Comparison of ENCODE assay signal across 13 cellular contexts in the genomic region with DNA sequence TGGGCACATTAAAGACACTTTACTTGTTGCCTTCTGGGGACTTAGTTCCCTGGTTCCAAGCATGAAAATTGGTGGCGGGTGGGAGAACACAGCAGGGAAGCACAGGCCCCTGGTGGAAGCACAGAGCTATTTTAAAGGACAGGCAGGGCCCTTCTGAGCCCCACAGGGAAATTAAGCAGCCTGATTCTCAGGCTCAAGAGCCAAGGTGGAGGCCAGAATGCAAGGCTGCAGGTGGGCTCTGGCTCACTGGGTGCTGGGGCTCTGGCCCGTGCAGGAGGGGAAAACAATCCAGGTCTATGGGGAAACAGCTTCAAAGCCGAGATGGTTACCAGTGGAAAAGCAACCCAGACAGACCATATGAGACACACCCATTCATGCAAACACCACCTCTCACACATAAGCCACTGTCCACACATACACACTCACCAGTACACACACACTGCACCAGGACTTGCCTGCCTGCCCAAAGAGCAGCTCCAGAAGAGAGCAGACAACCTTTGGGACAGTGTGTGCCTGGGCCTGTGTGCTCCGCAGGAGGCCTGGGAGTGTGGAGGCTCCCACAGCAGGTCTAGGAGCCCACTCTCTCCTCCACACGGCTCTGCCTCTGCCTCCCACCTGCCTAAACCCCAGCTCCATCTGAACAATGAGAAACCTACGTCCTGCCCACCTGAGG. TPM values are rescaled to one million over a fixed set of nuclear protein-coding genes. Genes with fewer than 3 reads are reported as not detected.
DNase-seq lines count a peak whose midpoint lies in the region; ATAC-seq, FAIRE-seq and TF ChIP-seq lines count a peak whose summit lies in the region.
"Had no signal": no experiment of that assay in that cellular context is flagged by ENCODE, and none has a peak within 500 bp of the region (broad histone marks: within the 10 kb centered on the region; RNA-seq: fewer than 3 reads in every experiment).

No MANE protein-coding gene starts in this region.

- H3K27me3 ChIP-seq in GM12878 (replicated peaks in 1 of 2; ENCODE audit: control insufficient read depth in 2 of 2, insufficient read depth in 2 of 2, low read length in 1 of 2): no peaks in the 10 kb centered on the region
- peaks cover 0 to 27% (median 0%) of the 10 kb centered on the region in 3 experiments for H3K27me3 ChIP-seq in neuronal stem cell (ENCODE audit: control insufficient read depth in 3 of 3, insufficient read depth in 3 of 3, low read depth in 1 of 3, low read length in 3 of 3)

- no peaks in the 10 kb centered on the region for H3K79me1 ChIP-seq in neuronal stem cell (ENCODE audit: low read depth, low read length)

- peak overlapping the region; percentile 5 for H2AK5ac ChIP-seq in neuronal stem cell (ENCODE audit: low read depth, low read length)

- CTCF ChIA-PET in GM12878 (lab: Yijun Ruan, JAX): interaction anchor here (0.6 to 4.6 kb wide), 20 partner anchors 9 to 531 kb away, joined by 3 to 87 read pairs (median 7); no protein-coding TSS in a partner anchor

- peak overlapping the region; percentile 23 for H3K23ac ChIP-seq in neuronal stem cell (ENCODE audit: low read depth, low read length, poor library complexity)

- WGBS in GM12878 (ENCODE audit: insufficient coverage, insufficient replicate concordance, low lambda C conversion rate, missing lambda C conversion rate): 3% methylated on average over 6 of the region's 6 CpGs
- WGBS in neuronal stem cell (ENCODE audit: extremely low coverage in 2 of 2, insufficient read length in 2 of 2, insufficient replicate concordance in 1 of 2), 2 donors: no CpG with 5 or more reads among the region's 6 CpGs

- in situ Hi-C loops in GM18951 (cut with MboI; ENCODE audit: low sequenced_read_pairs, unreplicated experiment): no loop called here
- in situ Hi-C loops in GM12878 (cut with MboI): no loop called here

- H3K9me3 ChIP-seq in GM12878 (replicated peaks; ENCODE audit: control insufficient read depth, insufficient read depth, low read length): no peaks in the 10 kb centered on the region
- H3K9me3 ChIP-seq in neuronal stem cell (replicated peaks in 1 of 2; ENCODE audit: control insufficient read depth in 2 of 2, insufficient read depth in 1 of 2, low read depth in 1 of 2, low read length in 2 of 2): no peaks in the 10 kb centered on the region
- H3K9me3 ChIP-seq in T-helper 17 cell (ENCODE audit: control insufficient read depth, low read length, poor library complexity, severe bottlenecking): no peaks in the 10 kb centered on the region

- H3K4ac ChIP-seq in neuronal stem cell (ENCODE audit: low read length): no peak overlapping the region

- no peak for TF ChIP-seq EP300 in GM12878 (IDR thresholded peaks at IDR 0.05; ENCODE audit: borderline replicate concordance in 1 of 2, control insufficient read depth in 1 of 2, low read depth in 2 of 2, low read length in 2 of 2)

- H3K14ac ChIP-seq in neuronal stem cell (ENCODE audit: low read length): no peak overlapping the region

- peak overlapping the region; percentile 15 for H3K18ac ChIP-seq in neuronal stem cell (ENCODE audit: low read length)

- H3K4me2 ChIP-seq in GM12878 (ENCODE audit: control insufficient read depth, insufficient read depth) (peak overlapping the region; percentile 99), neuronal stem cell (ENCODE audit: insufficient read depth, low read length, poor library complexity, severe bottlenecking) (no peak overlapping the region)

- H3K4me1 ChIP-seq in GM12878 (ENCODE audit: control insufficient read depth, insufficient read depth, low read length): peaks cover 62% of the 10 kb centered on the region
- peaks cover 4 to 8% of the 10 kb centered on the region in 2 donors for H3K4me1 ChIP-seq in neuronal stem cell (ENCODE audit: control insufficient read depth in 2 of 2, insufficient read depth in 1 of 2, low read depth in 1 of 2, low read length in 2 of 2)

- BruUV-seq in GM12878 (replicated peaks; lab: Mats Ljungman, UMichigan): no TSS peak

- RAD21 ChIA-PET in GM12878 (lab: Charles Lee; ENCODE audit: unreplicated experiment): interaction anchor here (0.6 to 6.3 kb wide), 11 partner anchors 11 to 371 kb away, joined by 3 to 185 read pairs (median 7); partner anchors contain the start of gene TFEB

- H3K9me3 Mint-ChIP-seq in CD14-positive monocyte: no peaks in the 10 kb centered on the region

- intact Hi-C loops in CD14-positive monocyte (cut with micrococcal nuclease) (loop anchor here (5.0 to 10.0 kb wide), 3 partner anchors 33 to 73 kb away; partner anchors contain the start of genes FRS3 (in 2 of the 2) and TFEB (in 1 of the 2)), GM12878 (cut with micrococcal nuclease; ENCODE audit: unreplicated experiment) (loop anchor here (5.0 to 10.0 kb wide), 2 partner anchors 73 to 340 kb away; partner anchors contain the start of gene FRS3)

- peak overlapping the region; percentile 99 for H3K9ac ChIP-seq in GM12878 (ENCODE audit: control insufficient read depth, insufficient read depth, low read length)
- no peak overlapping the region for H3K9ac ChIP-seq in neuronal stem cell (ENCODE audit: low read depth, low read length, poor library complexity)

- H2BK5ac ChIP-seq in neuronal stem cell (ENCODE audit: low read length): no peak overlapping the region

- no peak overlapping the region for H4K8ac ChIP-seq in neuronal stem cell (ENCODE audit: low read depth, low read length)

- POLR2A ChIA-PET in GM12878 (lab: Charles Lee): interaction anchor here (0.5 to 6.1 kb wide), 7 partner anchors 9 to 371 kb away, joined by 3 to 210 read pairs (median 4); partner anchors contain the start of gene TFEB

- H2AFZ ChIP-seq in GM12878 (ENCODE audit: control insufficient read depth, low read depth, low read length): no peak overlapping the region
- no peak overlapping the region for H2AFZ ChIP-seq in neuronal stem cell (ENCODE audit: low read length)

- TF ChIP-seq RAD21 in GM12878 (IDR thresholded peaks at IDR 0.05; ENCODE audit: insufficient read depth, low read depth, low read length): no peak

- H3K27ac ChIP-seq in GM12878 (ENCODE audit: control insufficient read depth, insufficient read depth) (peak overlapping the region; percentile 99), neuronal stem cell (replicated peaks; ENCODE audit: low read length) (no peak overlapping the region)
- H3K27ac ChIP-seq: C4-2B had no signal

- H3K79me2 ChIP-seq in GM12878 (ENCODE audit: control insufficient read depth, insufficient read depth, low read length): peaks cover 86% of the 10 kb centered on the region

- peak; percentile 74 for FAIRE-seq in GM12878 (lab: Jason Lieb, UNC)

- no peak for DNase-seq in CD14-positive monocyte (ENCODE audit: low spot score)
- DNase-seq in GM12878 (ENCODE audit: low read depth, low spot score): no peak
- no peak for DNase-seq in neuronal stem cell (ENCODE audit: low spot score)
- no peak for DNase-seq in omental fat pad (ENCODE audit: low spot score)
- no peak for DNase-seq in OCI-M1 (lab: John Stamatoyannopoulos, UW)
- DNase-seq in T-helper 17 cell: no peak
- DNase-seq: Kasumi-1, T-helper 1 cell had no signal

- TF ChIP-seq CTCF in CD14-positive monocyte (IDR thresholded peaks at IDR 0.05) (no peak), GM12878 (IDR thresholded peaks at IDR 0.05 in 2 of 3, conservative IDR thresholded peaks at IDR 0.05 in 1 of 3; ENCODE audit: control insufficient read depth in 2 of 3, extremely low read depth in 1 of 3, insufficient read depth in 1 of 3, low read depth in 3 of 3, low read length in 3 of 3) (no peak), omental fat pad (IDR thresholded peaks at IDR 0.05) (no peak)

- no peak overlapping the region for H2BK120ac ChIP-seq in neuronal stem cell (ENCODE audit: low read depth, low read length)

- peak overlapping the region; percentile 85 for H3K4me3 ChIP-seq in GM12878
- no peak overlapping the region for H3K4me3 ChIP-seq in neuronal stem cell (ENCODE audit: low read length in 2 of 2)

- no peaks in the 10 kb centered on the region; the same call in 1 of the 2 replicates for H4K20me1 ChIP-seq in GM12878 (ENCODE audit: control insufficient read depth, insufficient read depth)

- SMC1A ChIA-PET in GM12878 (lab: Charles Lee; ENCODE audit: uncharacterized antibody, unreplicated experiment): interaction anchor here (1.0 to 7.2 kb wide), 8 partner anchors 10 to 372 kb away, joined by 3 to 168 read pairs (median 7); no protein-coding TSS in a partner anchor

- H3K4me1 Mint-ChIP-seq in CD14-positive monocyte: peaks cover 63% of the 10 kb centered on the region
- H3K4me1 Mint-ChIP-seq in T-helper 17 cell: peaks cover 41% of the 10 kb centered on the region

- H3K4me3 Mint-ChIP-seq in CD14-positive monocyte: peak overlapping the region in 1 of 2 donors; percentile 57
- H3K4me3 Mint-ChIP-seq in T-helper 17 cell: no peak overlapping the region

- TF ChIP-seq POLR2A in GM18951 (IDR thresholded peaks at IDR 0.05; ENCODE audit: extremely low read depth, insufficient read depth, insufficient read length) (peak; percentile 62), GM12878 (IDR thresholded peaks at IDR 0.05; ENCODE audit: low read depth, low read length) (peak; percentile 80)

- ATAC-seq in GM12878 (peak; percentile 4), omental fat pad (ENCODE audit: low FRiP score) (no peak), HG03175 (IDR thresholded peaks at IDR 0.05; ENCODE audit: unreplicated experiment) (no peak), T-helper 17 cell (no peak)

- H3K36me3 ChIP-seq in GM12878 (ENCODE audit: control insufficient read depth in 2 of 2, insufficient read depth in 2 of 2, low read length in 1 of 2) (peaks cover 10 to 20% of the 10 kb centered on the region in 2 experiments), neuronal stem cell (replicated peaks in 1 of 2; ENCODE audit: control insufficient read depth in 2 of 2, insufficient read depth in 2 of 2, low read length in 2 of 2) (no peaks in the 10 kb centered on the region)

- peaks cover 0 to 1% (median 0%) of the 10 kb centered on the region in 3 donors for H3K27me3 Mint-ChIP-seq in CD14-positive monocyte (ENCODE audit: low read depth in 3 of 3)
- no peaks in the 10 kb centered on the region for H3K27me3 Mint-ChIP-seq in T-helper 17 cell

- no peak overlapping the region for H2BK12ac ChIP-seq in neuronal stem cell (ENCODE audit: low read length)

- peak overlapping the region; percentile 16 for H2BK15ac ChIP-seq in neuronal stem cell (ENCODE audit: low read length)

- H3K36me3 Mint-ChIP-seq in CD14-positive monocyte: peaks cover 34 to 48% of the 10 kb centered on the region in 2 donors
- no peaks in the 10 kb centered on the region for H3K36me3 Mint-ChIP-seq in T-helper 17 cell (ENCODE audit: low read depth)

- H3K27ac Mint-ChIP-seq in CD14-positive monocyte (peak overlapping the region; percentile 35 to 97 (median 95)), T-helper 17 cell (no peak overlapping the region)

- H4K91ac ChIP-seq in neuronal stem cell (ENCODE audit: low read depth, low read length, poor library complexity): no peak overlapping the region

RNA-seq across cellular contexts. Expression of gene TFEB, which starts 30.6 kb away (rescaled TPM):
- 10 to 100 TPM; 42.6 to 60.0 TPM for polyA plus RNA-seq in CD14-positive monocyte
- 91.8 and 108 TPM in 2 replicates for total RNA-seq in GM12878 (2013; cell fraction: nucleolus; rRNA removed)
- 95.7 and 97.9 TPM in 2 replicates for total RNA-seq in GM12878 (2014; rRNA removed)
- total RNA-seq in GM12878 (2014; rRNA removed; fragmentation: Illumina TruSeq; extraction: Trizol): 30.7 and 31.4 TPM in 2 replicates
- 97.7 and 108 TPM in 2 replicates for total RNA-seq in GM12878 (2021)
- 42.6 TPM for polyA plus RNA-seq in GM12878 (2011; ENCODE audit: low read depth)
- polyA plus RNA-seq in GM12878 (2011; rRNA removed): 22.8 and 62.1 TPM in 2 replicates
- polyA plus RNA-seq in GM12878 (2011; cell fraction: cytosol; rRNA removed): 56.5 and 88.1 TPM in 2 replicates
- 83.6 and 85.7 TPM in 2 replicates for polyA plus RNA-seq in GM12878 (2011; cell fraction: nucleus; rRNA removed)
- 59.0 and 84.4 TPM in 2 replicates for polyA plus RNA-seq in GM12878 (2012)
- 6.6 and 22.4 TPM in 2 replicates for polyA plus RNA-seq in GM12878 (2014; fragmentation: Illumina TruSeq; extraction: Trizol)
- polyA plus RNA-seq in GM12878 (2014; fragmentation: Nextera tagmentation; extraction: Ambion mirVana): 1 to 10 TPM in 1 of 2 experiments, under 1 TPM in 1; 0.84 to 2.6 TPM
- 107 and 133 TPM in 2 replicates for polyA plus RNA-seq in GM12878 (2014; rRNA removed)
- 10 to 100 TPM; 59.4 to 64.3 TPM for polyA plus RNA-seq in GM12878 (2016; fragmentation: Nextera tagmentation; extraction: Ambion mirVana)
- 46.4 and 70.0 TPM in 2 replicates for polyA minus RNA-seq in GM12878 (2011; rRNA and poly(A)+ RNA removed)
- polyA minus RNA-seq in GM12878 (2011; cell fraction: cytosol; rRNA and poly(A)+ RNA removed): 35.4 and 37.4 TPM in 2 replicates
- polyA minus RNA-seq in GM12878 (2011; cell fraction: nucleus; rRNA and poly(A)+ RNA removed): 29.1 and 40.5 TPM in 2 replicates
- 1.1 TPM for polyA plus RNA-seq in neuronal stem cell (2013, experiment 1 of 2)
- polyA plus RNA-seq in neuronal stem cell (2013, experiment 2 of 2): 1.1 TPM
- total RNA-seq in omental fat pad: 10 to 100 TPM in 3 of 4 donors, 1 to 10 TPM in 1; 7.1 to 24.4 (median 14.5) TPM
- 10 to 100 TPM; 17.6 to 18.9 TPM for total RNA-seq in T-helper 17 cell

RNA-seq across cellular contexts. Expression of gene PGC, which starts 42.4 kb away (rescaled TPM):
- polyA plus RNA-seq in CD14-positive monocyte (not detected), GM12878 (2011; rRNA removed) (not detected in 2 replicates), GM12878 (2014; fragmentation: Illumina TruSeq; extraction: Trizol) (not detected in 2 replicates), GM12878 (2014; fragmentation: Nextera tagmentation; extraction: Ambion mirVana) (not detected), GM12878 (2014; rRNA removed) (not detected in 2 replicates), GM12878 (2016; fragmentation: Nextera tagmentation; extraction: Ambion mirVana) (not detected)
- total RNA-seq in GM12878 (2013; cell fraction: nucleolus; rRNA removed): not detected in 2 replicates
- total RNA-seq in GM12878 (2014; rRNA removed) (not detected in 2 replicates), GM12878 (2014; rRNA removed; fragmentation: Illumina TruSeq; extraction: Trizol) (not detected in 2 replicates), GM12878 (2021) (0.26 and 1.2 TPM in 2 replicates), omental fat pad (not detected), T-helper 17 cell (not detected)
- polyA plus RNA-seq in GM12878 (2011; ENCODE audit: low read depth): not detected
- not detected in 2 replicates for polyA plus RNA-seq in GM12878 (2011; cell fraction: cytosol; rRNA removed)
- polyA plus RNA-seq in GM12878 (2011; cell fraction: nucleus; rRNA removed): not detected in 2 replicates
- not detected in 2 replicates for polyA plus RNA-seq in GM12878 (2012)
- polyA minus RNA-seq in GM12878 (2011; rRNA and poly(A)+ RNA removed): not detected in 2 replicates
- not detected in 2 replicates for polyA minus RNA-seq in GM12878 (2011; cell fraction: cytosol; rRNA and poly(A)+ RNA removed)
- polyA minus RNA-seq in GM12878 (2011; cell fraction: nucleus; rRNA and poly(A)+ RNA removed): not detected in 2 replicates
- 0.03 TPM for polyA plus RNA-seq in neuronal stem cell (2013, experiment 1 of 2)
- polyA plus RNA-seq in neuronal stem cell (2013, experiment 2 of 2): 0.07 TPM
- total RNA-seq: glomerular endothelial cell, NCI-H460 had no signal
